ENCODE assay signal across 16 cellular contexts in genomic region chr5:159419567-159419966, GRCh38.
A peak's percentile ranks its signal among the peaks of the same experiment; 100 is the strongest.
DNase-seq lines count a peak whose midpoint lies in the region; ATAC-seq, FAIRE-seq and TF ChIP-seq lines count a peak whose summit lies in the region.
"Had no signal": no experiment of that assay in that cellular context is flagged by ENCODE, and none has a peak within 500 bp of the region (broad histone marks: within the 10 kb centered on the region; RNA-seq: fewer than 3 reads in every experiment).

No MANE protein-coding gene starts in this region.

- DNase-seq in ACHN: peak; percentile 2
- no peak for DNase-seq in GM12864 (ENCODE audit: low read depth)
- peak; percentile 45 for DNase-seq in NCI-H69 (lab: John Stamatoyannopoulos, UW)
- peak; percentile 7 for DNase-seq in bronchial epithelial cell (ENCODE audit: low read depth)
- no peak for DNase-seq in Right ventricle myocardium inferior (ENCODE audit: missing footprints)
- no peak for DNase-seq in ureter (ENCODE audit: low spot score)
- DNase-seq: DMS79, foreskin fibroblast, NCI-H446, occipital lobe had no signal

- no peaks in the 10 kb centered on the region for H3K27me3 ChIP-seq in bronchial epithelial cell (ENCODE audit: control insufficient read depth, insufficient read depth, low read length)
- H3K27me3 ChIP-seq: adrenal gland, suprapubic skin had no signal

- intact Hi-C loops in Right ventricle myocardium inferior (cut with DNase I): no loop called here

- ATAC-seq in Right ventricle myocardium inferior: no peak
- no peak for ATAC-seq in HG03045 (IDR thresholded peaks at IDR 0.05; ENCODE audit: unreplicated experiment)
- ATAC-seq: activated T-helper 17 cell treated with anti-CD3 and anti-CD28 coated beads, Interleukin-2, amount 50 U/mL, for 72 hours; left lobe of liver; sciatic nerve had no signal

- H3K36me3 ChIP-seq in bronchial epithelial cell (ENCODE audit: control insufficient read depth, insufficient read depth, low read length): no peaks in the 10 kb centered on the region
- H3K36me3 ChIP-seq: adrenal gland, suprapubic skin had no signal

- TF ChIP-seq CTCF in GM12864 (IDR thresholded peaks at IDR 0.05; ENCODE audit: low read depth, low read length, missing control alignments): peak; percentile 29
- peak; percentile 13 for TF ChIP-seq CTCF in bronchial epithelial cell (IDR thresholded peaks at IDR 0.05; ENCODE audit: insufficient read depth, low read length, severe bottlenecking)

- H3K4me3 ChIP-seq in GM12864 (ENCODE audit: low read depth, low read length): no peak overlapping the region
- no peak overlapping the region for H3K4me3 ChIP-seq in bronchial epithelial cell (ENCODE audit: low read depth, low read length)
- H3K4me3 ChIP-seq: adrenal gland, suprapubic skin had no signal

- in situ Hi-C loops in ACHN (cut with HindIII; ENCODE audit: low pct_ligation_motif_present, low pct_unique_long_range_greater_than_20kb, low sequenced_read_pairs): no loop called here

- peak; percentile 50 for FAIRE-seq in bronchial epithelial cell (lab: Jason Lieb, UNC)

Comparison
In these comparisons a context has a peak if more than half of its experiments do, and no peak if none do; other contexts are left out.
1. DNase-seq: peak in ACHN (single experiment), NCI-H69 (single experiment) and bronchial epithelial cell (single experiment); none in GM12864 (single experiment), Right ventricle myocardium inferior (single experiment) and ureter (single experiment).